In the genomic region with DNA sequence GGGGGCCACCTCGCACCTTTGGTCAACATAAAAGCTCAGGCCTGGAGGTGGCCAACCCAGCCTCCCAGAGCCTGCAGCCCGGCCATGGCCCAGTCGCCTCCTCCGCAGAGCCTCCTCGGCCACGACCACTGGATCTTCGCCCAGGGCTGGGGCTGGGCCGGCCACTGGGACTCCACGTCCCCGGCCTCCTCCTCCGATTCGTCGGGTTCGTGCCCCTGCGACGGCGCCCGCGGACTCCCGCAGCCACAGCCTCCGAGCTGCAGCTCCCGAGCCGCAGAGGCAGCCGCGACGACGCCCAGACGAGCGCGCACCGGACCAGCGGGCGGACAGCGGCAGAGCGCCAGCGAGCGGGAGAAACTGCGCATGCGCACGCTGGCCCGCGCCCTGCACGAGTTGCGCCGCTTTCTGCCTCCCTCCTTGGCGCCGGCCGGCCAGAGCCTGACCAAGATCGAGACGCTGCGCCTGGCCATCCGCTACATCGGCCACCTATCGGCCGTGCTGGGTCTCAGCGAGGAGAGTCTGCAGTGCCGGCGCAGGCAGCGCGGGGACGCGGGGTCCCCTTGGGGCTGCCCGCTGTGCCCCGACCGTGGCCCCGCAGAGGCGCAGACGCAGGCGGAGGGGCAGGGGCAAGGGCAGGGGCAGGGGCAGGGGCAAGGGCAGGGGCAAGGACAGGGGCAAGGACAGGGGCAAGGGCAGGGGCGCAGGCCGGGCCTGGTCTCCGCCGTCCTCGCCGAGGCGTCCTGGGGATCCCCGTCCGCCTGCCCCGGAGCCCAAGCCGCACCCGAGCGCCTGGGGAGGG, we compare ENCODE assay signal across 7 cellular contexts. TPM values are rescaled to one million over a fixed set of nuclear protein-coding genes. Genes with fewer than 3 reads are reported as not detected.
DNase-seq lines count a peak whose midpoint lies in the region; ATAC-seq, FAIRE-seq and TF ChIP-seq lines count a peak whose summit lies in the region.

A gene with protein sequence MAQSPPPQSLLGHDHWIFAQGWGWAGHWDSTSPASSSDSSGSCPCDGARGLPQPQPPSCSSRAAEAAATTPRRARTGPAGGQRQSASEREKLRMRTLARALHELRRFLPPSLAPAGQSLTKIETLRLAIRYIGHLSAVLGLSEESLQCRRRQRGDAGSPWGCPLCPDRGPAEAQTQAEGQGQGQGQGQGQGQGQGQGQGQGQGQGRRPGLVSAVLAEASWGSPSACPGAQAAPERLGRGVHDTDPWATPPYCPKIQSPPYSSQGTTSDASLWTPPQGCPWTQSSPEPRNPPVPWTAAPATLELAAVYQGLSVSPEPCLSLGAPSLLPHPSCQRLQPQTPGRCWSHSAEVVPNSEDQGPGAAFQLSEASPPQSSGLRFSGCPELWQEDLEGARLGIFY (plus strand): TSS at position 59 of the 799 bp plus-strand sequence. CDS start 26 bp downstream, at position 85.

- ATAC-seq in GM18505 (IDR thresholded peaks at IDR 0.05; ENCODE audit: unreplicated experiment): peak; percentile 67
- peak; percentile 70 for ATAC-seq in activated naive CD8-positive, alpha-beta T cell treated with anti-CD3 and anti-CD28 coated beads, Interleukin-2, amount 10 ng/mL, durations not matched to agents 7 days and 5 days (ENCODE audit: low read depth)
- peak; percentile 91 to 97 (median 94) for ATAC-seq in heart right ventricle
- ATAC-seq in upper lobe of left lung (ENCODE audit: low FRiP score in 2 of 2): peak; percentile 84 to 95

- H2BK5ac ChIP-seq in trophoblast cell (ENCODE audit: low read depth, low read length, poor library complexity): no peak within 1 kb of the TSS

- no peak for TF ChIP-seq POLR2A in GM18505 (IDR thresholded peaks at IDR 0.05; ENCODE audit: borderline replicate concordance, extremely low read depth, insufficient read depth, insufficient read length)
- peak in 1 of 4 donors; percentile 40 for TF ChIP-seq POLR2A in upper lobe of left lung (IDR thresholded peaks at IDR 0.05)

- no peak for TF ChIP-seq EP300 in upper lobe of left lung (IDR thresholded peaks at IDR 0.05)

- H3K4me3 ChIP-seq in heart right ventricle (peak within 1 kb of the TSS; percentile 17 to 57 (median 50)), trophoblast cell (ENCODE audit: low read depth, low read length) (peak within 1 kb of the TSS; percentile 20), upper lobe of left lung (peak within 1 kb of the TSS; percentile 22 to 54 (median 44))

- H2BK120ac ChIP-seq in trophoblast cell (ENCODE audit: insufficient read depth, low read length, poor library complexity): peak within 1 kb of the TSS; percentile 23

- H2BK12ac ChIP-seq in trophoblast cell (ENCODE audit: low read length): peak within 1 kb of the TSS; percentile 44

- peaks cover 7 to 33% (median 14%) of the 10 kb centered on the region in 9 donors for H3K4me1 ChIP-seq in heart right ventricle
- H3K4me1 ChIP-seq in trophoblast cell (ENCODE audit: control insufficient read depth in 1 of 2, insufficient read depth in 2 of 2, low read length in 2 of 2): peaks cover 15 to 22% of the 10 kb centered on the region in 2 experiments
- H3K4me1 ChIP-seq in upper lobe of left lung: peaks cover 11 to 15% (median 13%) of the 10 kb centered on the region in 4 donors

- DNase-seq in HTR-8/SVneo (ENCODE audit: insufficient read length, low spot score) (peak; percentile 54), SK-N-DZ (ENCODE audit: low spot score) (peak; percentile 84), heart right ventricle (peak; percentile 84 to 91), trophoblast cell (peak; percentile 89 to 93), upper lobe of left lung (peak; percentile 86 to 97)
- peak; percentile 74 for DNase-seq in activated naive CD8-positive, alpha-beta T cell treated with anti-CD3 and anti-CD28 coated beads, Interleukin-2, amount 10 ng/mL, durations not matched to agents 7 days and 5 days

- peak within 1 kb of the TSS; percentile 78 for H3K4me2 ChIP-seq in trophoblast cell (ENCODE audit: low read length)

- peak within 1 kb of the TSS; percentile 28 for H3K4ac ChIP-seq in trophoblast cell (ENCODE audit: low read depth, low read length)

- H3K79me2 ChIP-seq in trophoblast cell (ENCODE audit: control insufficient read depth, insufficient read depth, low read length, poor library complexity): no peaks in the 10 kb centered on the region

- H2AFZ ChIP-seq in trophoblast cell (ENCODE audit: insufficient read depth, low read length, poor library complexity): peak within 1 kb of the TSS; percentile 58

- intact Hi-C loops in heart right ventricle (cut with DNase I): loop anchor here in 1 of 10 donors (5.0 kb wide), 1 partner anchor 36 kb away; the partner anchor contains the start of gene ANPEP

- H4K91ac ChIP-seq in trophoblast cell (ENCODE audit: low read depth, low read length): peak within 1 kb of the TSS; percentile 50

- H3K27me3 ChIP-seq in heart right ventricle (peaks cover 0 to 14% (median 0%) of the 10 kb centered on the region in 7 donors), trophoblast cell (ENCODE audit: insufficient read depth, low read length) (no peaks in the 10 kb centered on the region), upper lobe of left lung (no peaks in the 10 kb centered on the region)

- H3K79me1 ChIP-seq in trophoblast cell (ENCODE audit: low read length): peaks cover 11% of the 10 kb centered on the region

- TF ChIP-seq CTCF in heart right ventricle (IDR thresholded peaks at IDR 0.05): peak in 8 of 9 donors; percentile 27 to 70 (median 50)
- TF ChIP-seq CTCF in upper lobe of left lung (IDR thresholded peaks at IDR 0.05): peak; percentile 23 to 84 (median 65)

- H3K27ac ChIP-seq in heart right ventricle (peak within 1 kb of the TSS in 5 of 10 donors; percentile 40 to 53 (median 43)), trophoblast cell (ENCODE audit: low read depth, low read length) (no peak within 1 kb of the TSS), upper lobe of left lung (peak within 1 kb of the TSS in 1 of 4 donors; percentile 57)

- H3K36me3 Mint-ChIP-seq in activated naive CD8-positive, alpha-beta T cell treated with anti-CD3 and anti-CD28 coated beads, Interleukin-2, amount 10 ng/mL, durations not matched to agents 7 days and 5 days: no peaks in the 10 kb centered on the region

- H3K9me3 ChIP-seq in heart right ventricle (no peaks in the 10 kb centered on the region), trophoblast cell (ENCODE audit: insufficient read depth, low read depth, low read length) (no peaks in the 10 kb centered on the region), upper lobe of left lung (no peaks in the 10 kb centered on the region)

- POLR2A ChIA-PET in activated naive CD8-positive, alpha-beta T cell treated with anti-CD3 and anti-CD28 coated beads, Interleukin-2, amount 10 ng/mL, durations not matched to agents 7 days and 5 days (lab: Charles Lee): no interaction called here

- H3K4me3 Mint-ChIP-seq in activated naive CD8-positive, alpha-beta T cell treated with anti-CD3 and anti-CD28 coated beads, Interleukin-2, amount 10 ng/mL, durations not matched to agents 7 days and 5 days: peak within 1 kb of the TSS; percentile 55

- FAIRE-seq in HTR-8/SVneo (lab: Jason Lieb, UNC): peak; percentile 92

- H3K27ac Mint-ChIP-seq in activated naive CD8-positive, alpha-beta T cell treated with anti-CD3 and anti-CD28 coated beads, Interleukin-2, amount 10 ng/mL, durations not matched to agents 7 days and 5 days: no peak within 1 kb of the TSS

- H3K23ac ChIP-seq in trophoblast cell (ENCODE audit: low read length): no peak within 1 kb of the TSS

- H3K4me1 Mint-ChIP-seq in activated naive CD8-positive, alpha-beta T cell treated with anti-CD3 and anti-CD28 coated beads, Interleukin-2, amount 10 ng/mL, durations not matched to agents 7 days and 5 days: peaks cover 6% of the 10 kb centered on the region

- WGBS in heart right ventricle, 2 donors: 4 to 5% methylated on average over 69 to 82 of the region's 82 CpGs
- WGBS in trophoblast cell (ENCODE audit: extremely low coverage, insufficient coverage, insufficient read length): no CpG with 5 or more reads among the region's 82 CpGs
- WGBS in upper lobe of left lung, 2 donors: 2 to 22% methylated on average over 13 to 32 of the region's 82 CpGs

- H4K12ac ChIP-seq in trophoblast cell (ENCODE audit: low read depth, low read length): peak within 1 kb of the TSS; percentile 22

- H3K14ac ChIP-seq in trophoblast cell (ENCODE audit: low read length): peak within 1 kb of the TSS; percentile 45

- no peak within 1 kb of the TSS for H3K9ac ChIP-seq in trophoblast cell (ENCODE audit: low read length)

- peak within 1 kb of the TSS; percentile 63 for H4K8ac ChIP-seq in trophoblast cell (ENCODE audit: low read depth, low read length)

- H3K27me3 Mint-ChIP-seq in activated naive CD8-positive, alpha-beta T cell treated with anti-CD3 and anti-CD28 coated beads, Interleukin-2, amount 10 ng/mL, durations not matched to agents 7 days and 5 days: peaks cover 23% of the 10 kb centered on the region

- peak within 1 kb of the TSS; percentile 31 for H3K18ac ChIP-seq in trophoblast cell (ENCODE audit: low read length)

- no peak within 1 kb of the TSS for H2AK5ac ChIP-seq in trophoblast cell (ENCODE audit: low read length)

- no peaks in the 10 kb centered on the region for H3K36me3 ChIP-seq in heart right ventricle
- H3K36me3 ChIP-seq in trophoblast cell (ENCODE audit: control insufficient read depth in 1 of 2, insufficient read depth in 2 of 2, low read length in 2 of 2): no peaks in the 10 kb centered on the region
- H3K36me3 ChIP-seq in upper lobe of left lung: no peaks in the 10 kb centered on the region

- H3K9me3 Mint-ChIP-seq in activated naive CD8-positive, alpha-beta T cell treated with anti-CD3 and anti-CD28 coated beads, Interleukin-2, amount 10 ng/mL, durations not matched to agents 7 days and 5 days: no peaks in the 10 kb centered on the region

RNA-seq across cellular contexts. Expression of the gene that starts here (rescaled TPM):
- polyA plus RNA-seq in SK-N-DZ (2014; cell fraction: cytosol; rRNA removed): not detected in 2 replicates
- polyA plus RNA-seq in SK-N-DZ (2014; cell fraction: nucleus; rRNA removed): not detected in 2 replicates
- total RNA-seq in activated naive CD8-positive, alpha-beta T cell treated with anti-CD3 and anti-CD28 coated beads, Interleukin-2, amount 10 ng/mL, durations not matched to agents 7 days and 5 days: not detected
- total RNA-seq in heart right ventricle (under 1 TPM in 5 of 10 donors, not detected in 5; 0.21 to 0.52 (median 0.32) TPM), upper lobe of left lung (under 1 TPM in 1 of 6 donors, not detected in 5; 0.26 TPM)
- polyA plus RNA-seq in heart right ventricle: under 1 TPM; 0.04 to 0.73 TPM
- polyA plus RNA-seq in trophoblast cell (2013): 0.10 and 0.22 TPM in 2 replicates

Comparison
In these comparisons a context has a peak if more than half of its experiments do, and no peak if none do; other contexts are left out.
1. Peak in DNase-seq and ATAC-seq in activated naive CD8-positive, alpha-beta T cell treated with anti-CD3 and anti-CD28 coated beads, Interleukin-2, amount 10 ng/mL, durations not matched to agents 7 days and 5 days; RNA of the gene not detected or under 1 TPM.
2. Peak in DNase-seq, ATAC-seq and H3K4me3 ChIP-seq in heart right ventricle; RNA of the gene not detected or under 1 TPM.
3. Peak in DNase-seq, ATAC-seq and H3K4me3 ChIP-seq in upper lobe of left lung; RNA of the gene not detected or under 1 TPM.